Comparison of ENCODE assay signal across 8 cellular contexts in the genomic region with DNA sequence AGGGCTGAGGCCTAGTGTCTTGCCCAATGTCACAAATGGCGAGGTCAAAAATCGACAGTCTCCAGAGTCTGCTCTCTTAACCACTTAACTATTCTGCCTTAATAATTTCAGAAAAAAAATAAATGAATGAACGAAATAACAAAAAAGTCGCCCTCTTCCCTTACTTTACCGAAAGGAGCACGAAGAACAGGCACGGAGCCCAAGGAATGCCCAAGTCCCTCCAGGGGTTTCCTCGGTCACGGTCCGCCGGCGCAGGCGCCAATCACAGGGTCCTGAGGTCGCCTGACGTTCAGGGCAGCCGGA. TPM values are rescaled to one million over a fixed set of nuclear protein-coding genes. Genes with fewer than 3 reads are reported as not detected.
A peak's percentile ranks its signal among the peaks of the same experiment; 100 is the strongest.
DNase-seq lines count a peak whose midpoint lies in the region; ATAC-seq and TF ChIP-seq lines count a peak whose summit lies in the region.

No MANE protein-coding gene starts in this region.

- CTCF ChIA-PET in Panc1 (lab: Charles Lee): no interaction called here

- H3K4me3 ChIP-seq in Panc1 (ENCODE audit: low read depth in 2 of 2, low read length in 2 of 2): peak overlapping the region; percentile 78 to 97
- peak overlapping the region; percentile 95 for H3K4me3 ChIP-seq in epithelial cell of proximal tubule (ENCODE audit: low read depth, low read length)

- BruUV-seq in Panc1 (replicated peaks; lab: Mats Ljungman, UMichigan): no TSS peak

- H3K4me1 ChIP-seq in Panc1 (ENCODE audit: control insufficient read depth, insufficient read depth, low read length): peaks cover 15% of the 10 kb centered on the region

- H3K36me3 ChIP-seq in Panc1 (ENCODE audit: control insufficient read depth, insufficient read depth, low read length): peaks cover 25% of the 10 kb centered on the region

- intact Hi-C loops in Panc1 (cut with micrococcal nuclease; ENCODE audit: unreplicated experiment): no loop called here

- in situ Hi-C loops in Panc1 (cut with HindIII; ENCODE audit: low pct_unique_long_range_greater_than_20kb, low sequenced_read_pairs): no loop called here

- H3K9me3 ChIP-seq in Panc1 (ENCODE audit: control insufficient read depth, insufficient read depth, low read depth, low read length): no peaks in the 10 kb centered on the region

- no peaks in the 10 kb centered on the region for H3K27me3 ChIP-seq in Panc1 (ENCODE audit: control insufficient read depth, insufficient read depth, low read length)

- peak overlapping the region; percentile 99 for H3K27ac ChIP-seq in Panc1 (ENCODE audit: low read length)

- peak; percentile 49 for ATAC-seq in GM21717 (IDR thresholded peaks at IDR 0.05; ENCODE audit: unreplicated experiment)
- ATAC-seq in Panc1: peak; percentile 90
- ATAC-seq in omental fat pad (ENCODE audit: low FRiP score): peak; percentile 74
- ATAC-seq in HG03520 (IDR thresholded peaks at IDR 0.05; ENCODE audit: unreplicated experiment): no peak

- POLR2A ChIA-PET in Panc1 (lab: Charles Lee): no interaction called here

- no peak for TF ChIP-seq CTCF in Panc1 (IDR thresholded peaks at IDR 0.05)
- no peak for TF ChIP-seq CTCF in epithelial cell of proximal tubule (conservative IDR thresholded peaks at IDR 0.05; ENCODE audit: low read depth, low read length)
- no peak for TF ChIP-seq CTCF in omental fat pad (IDR thresholded peaks at IDR 0.05)

- DNase-seq in 8988T: peak; percentile 44
- DNase-seq in Panc1 (ENCODE audit: low read depth, low spot score): no peak
- DNase-seq in epithelial cell of proximal tubule (ENCODE audit: low read depth): no peak
- no peak for DNase-seq in omental fat pad (ENCODE audit: low spot score)
- no peak for DNase-seq in mesenteric fat pad (ENCODE audit: low spot score)
- DNase-seq in NCI-H1048 (lab: John Stamatoyannopoulos, UW): no peak

RNA-seq across cellular contexts. Expression of gene SUPT7L, which starts 0.3 kb away (rescaled TPM):
- total RNA-seq in Panc1 (2021; ENCODE audit: unreplicated experiment): 22.4 TPM
- 22.0 TPM for polyA plus RNA-seq in Panc1 (2012; ENCODE audit: insufficient read length)
- 15.3 and 21.3 TPM in 2 replicates for total RNA-seq in epithelial cell of proximal tubule
- 10 to 100 TPM; 24.9 to 32.9 (median 28.0) TPM for total RNA-seq in omental fat pad
- total RNA-seq in mesenteric fat pad: 28.1 TPM

RNA-seq across cellular contexts. Expression of gene SLC4A1AP, which starts 0.6 kb away (rescaled TPM):
- 22.2 TPM for total RNA-seq in Panc1 (2021; ENCODE audit: unreplicated experiment)
- 16.0 TPM for polyA plus RNA-seq in Panc1 (2012; ENCODE audit: insufficient read length)
- total RNA-seq in epithelial cell of proximal tubule: 25.8 and 34.7 TPM in 2 replicates
- 10 to 100 TPM; 16.1 to 24.1 (median 20.4) TPM for total RNA-seq in omental fat pad
- total RNA-seq in mesenteric fat pad: 18.0 TPM

RNA-seq across cellular contexts. Expression of gene GPN1, which starts 34.3 kb away (rescaled TPM):
- total RNA-seq in Panc1 (2021; ENCODE audit: unreplicated experiment) (37.2 TPM), epithelial cell of proximal tubule (45.3 and 67.6 TPM in 2 replicates), omental fat pad (10 to 100 TPM; 21.0 to 32.5 (median 24.9) TPM), mesenteric fat pad (23.1 TPM)
- polyA plus RNA-seq in Panc1 (2012; ENCODE audit: insufficient read length): 31.8 TPM

RNA-seq across cellular contexts. Expression of gene CCDC121, which starts 34.3 kb away (rescaled TPM):
- total RNA-seq in Panc1 (2021; ENCODE audit: unreplicated experiment) (5.9 TPM), epithelial cell of proximal tubule (0.12 and 2.5 TPM in 2 replicates), omental fat pad (1 to 10 TPM; 1.2 to 8.0 (median 3.2) TPM), mesenteric fat pad (2.2 TPM)
- polyA plus RNA-seq in Panc1 (2012; ENCODE audit: insufficient read length): 4.2 TPM
